Comparison of ENCODE assay signal across 8 cellular contexts in genomic region chr1:38817958-38818705, GRCh38. TPM values are rescaled to one million over a fixed set of nuclear protein-coding genes. Genes with fewer than 3 reads are reported as not detected.
DNase-seq lines count a peak whose midpoint lies in the region; ATAC-seq and TF ChIP-seq lines count a peak whose summit lies in the region.

No MANE protein-coding gene starts in this region.

- no peak; the same call in none of the 2 replicates for TF ChIP-seq CTCF in A673 (conservative IDR thresholded peaks at IDR 0.05; ENCODE audit: low read depth, low read length)
- TF ChIP-seq CTCF in stomach (IDR thresholded peaks at IDR 0.05): peak in 4 of 7 experiments; percentile 24 to 90 (median 75)

- TF ChIP-seq EP300 in stomach (IDR thresholded peaks at IDR 0.05): no peak

- H3K27me3 Mint-ChIP-seq in activated CD4-positive, alpha-beta T cell treated with anti-CD3 and anti-CD28 coated beads for 36 hours: peaks cover 53% of the 10 kb centered on the region

- no peaks in the 10 kb centered on the region for H3K36me3 ChIP-seq in A673 (ENCODE audit: insufficient read depth, low read length, poor library complexity, severe bottlenecking)
- H3K36me3 ChIP-seq in H7 (replicated peaks; ENCODE audit: control insufficient read depth, insufficient read depth, low read length): no peaks in the 10 kb centered on the region
- H3K36me3 ChIP-seq in muscle layer of colon (ENCODE audit: insufficient read depth, low read length): no peaks in the 10 kb centered on the region
- H3K36me3 ChIP-seq in stomach: no peaks in the 10 kb centered on the region

- H3K4me1 Mint-ChIP-seq in activated CD4-positive, alpha-beta T cell treated with anti-CD3 and anti-CD28 coated beads for 36 hours: peaks cover 10% of the 10 kb centered on the region

- no peaks in the 10 kb centered on the region for H3K27me3 ChIP-seq in A673 (replicated peaks; ENCODE audit: insufficient read depth, low read depth, low read length, poor library complexity)
- H3K27me3 ChIP-seq in H7 (ENCODE audit: control insufficient read depth, insufficient read depth, low read length): peaks cover 33% of the 10 kb centered on the region
- H3K27me3 ChIP-seq in muscle layer of colon (ENCODE audit: control insufficient read depth in 1 of 2, insufficient read depth in 2 of 2, low read length in 2 of 2): peaks cover 33 to 40% of the 10 kb centered on the region in 2 donors
- H3K27me3 ChIP-seq in stomach: peaks cover 13 to 76% (median 38%) of the 10 kb centered on the region in 3 donors

- H3K4me1 ChIP-seq in A673 (ENCODE audit: insufficient read depth, low read length, poor library complexity, severe bottlenecking): peaks cover 9% of the 10 kb centered on the region
- no peaks in the 10 kb centered on the region for H3K4me1 ChIP-seq in muscle layer of colon (ENCODE audit: insufficient read depth, low read length)
- H3K4me1 ChIP-seq in stomach: peaks cover 11 to 15% (median 13%) of the 10 kb centered on the region in 4 donors

- 1 to 5% (median 4%) methylated on average over 28 to 79 of the region's 79 CpGs for WGBS in stomach, 5 donors

- BruUV-seq in A673 (replicated peaks; lab: Mats Ljungman, UMichigan): no TSS peak

- no peaks in the 10 kb centered on the region for H3K36me3 Mint-ChIP-seq in activated CD4-positive, alpha-beta T cell treated with anti-CD3 and anti-CD28 coated beads for 36 hours (ENCODE audit: low read depth)

- H3K4me3 Mint-ChIP-seq in activated CD4-positive, alpha-beta T cell treated with anti-CD3 and anti-CD28 coated beads for 36 hours: no peak overlapping the region

- H3K4me3 ChIP-seq in A673 (ENCODE audit: low read depth, low read length, poor library complexity, severe bottlenecking): peak overlapping the region; percentile 60
- H3K4me3 ChIP-seq in H7 (ENCODE audit: insufficient read depth, low read depth, low read length): peak overlapping the region; percentile 42
- peak overlapping the region; percentile 16 to 38 for H3K4me3 ChIP-seq in muscle layer of colon (ENCODE audit: low read depth in 1 of 2, low read length in 2 of 2)
- peak overlapping the region; percentile 28 to 46 (median 40) for H3K4me3 ChIP-seq in stomach

- CTCF ChIA-PET in A673 (lab: Charles Lee): interaction anchor here (1.5 kb wide), 1 partner anchor 209 kb away, joined by 4 read pairs; no protein-coding TSS in a partner anchor
- CTCF ChIA-PET in activated CD4-positive, alpha-beta T cell treated with anti-CD3 and anti-CD28 coated beads for 36 hours (lab: Charles Lee): interaction anchor here (0.6 to 2.4 kb wide), 6 partner anchors 9 to 82 kb away, joined by 3 to 7 read pairs (median 4); no protein-coding TSS in a partner anchor

- no peak for TF ChIP-seq POLR2A in stomach (IDR thresholded peaks at IDR 0.05)

- H3K27ac ChIP-seq in A673 (ENCODE audit: low read depth, low read length, poor library complexity, severe bottlenecking) (peak overlapping the region; percentile 63), muscle layer of colon (ENCODE audit: low read depth, low read length) (no peak overlapping the region), stomach (no peak overlapping the region)

- intact Hi-C loops in A673 (cut with micrococcal nuclease; ENCODE audit: unreplicated experiment): loop anchor here (1.0 to 5.0 kb wide), 4 partner anchors 91 to 791 kb away; no protein-coding TSS in a partner anchor
- intact Hi-C loops in activated CD4-positive, alpha-beta T cell treated with anti-CD3 and anti-CD28 coated beads for 36 hours (cut with DNase I, micrococcal nuclease): loop anchor here (1.0 to 5.0 kb wide), 4 partner anchors 209 to 791 kb away; partner anchors contain the start of gene POU3F1 (in 1 of the 2)
- intact Hi-C loops in stomach (cut with DNase I; ENCODE audit: low total_unique reads): no loop called here

- no peak overlapping the region for H3K27ac Mint-ChIP-seq in activated CD4-positive, alpha-beta T cell treated with anti-CD3 and anti-CD28 coated beads for 36 hours

- peaks cover 4% of the 10 kb centered on the region for H3K9me3 ChIP-seq in A673 (ENCODE audit: low read depth, low read length, poor library complexity, severe bottlenecking)
- no peaks in the 10 kb centered on the region for H3K9me3 ChIP-seq in muscle layer of colon (ENCODE audit: low read length)
- H3K9me3 ChIP-seq in stomach: peaks cover 0 to 11% (median 2%) of the 10 kb centered on the region in 4 donors

- POLR2A ChIA-PET in A673 (lab: Charles Lee; ENCODE audit: low non-redundant PET): interaction anchor here (0.6 kb wide), 1 partner anchor 777 kb away, joined by 6 read pairs; no protein-coding TSS in a partner anchor
- POLR2A ChIA-PET in activated CD4-positive, alpha-beta T cell treated with anti-CD3 and anti-CD28 coated beads for 36 hours (lab: Charles Lee): no interaction called here

- H3K9ac ChIP-seq in muscle layer of colon (ENCODE audit: low read length): no peak overlapping the region

- H3K9me3 Mint-ChIP-seq in activated CD4-positive, alpha-beta T cell treated with anti-CD3 and anti-CD28 coated beads for 36 hours (ENCODE audit: low read depth): no peaks in the 10 kb centered on the region

- DNase-seq in A673 (ENCODE audit: low spot score): peak; percentile 75
- DNase-seq in H7: peak; percentile 97
- DNase-seq in activated CD4-positive, alpha-beta T cell treated with anti-CD3 and anti-CD28 coated beads for 36 hours: peak; percentile 70
- peak; percentile 89 for DNase-seq in ecto neural progenitor cell (ENCODE audit: low spot score)
- peak; percentile 50 for DNase-seq in stomach
- no peak for DNase-seq in GF-D8 (lab: John Stamatoyannopoulos, UW)
- DNase-seq in NCI-H2029 treated with DMSO at 0.1 percent for 48 hours (lab: John Stamatoyannopoulos, UW): no peak

- ATAC-seq in activated CD4-positive, alpha-beta T cell treated with anti-CD3 and anti-CD28 coated beads for 36 hours: peak; percentile 60

RNA-seq across cellular contexts. Expression of gene RRAGC, which starts 41.4 kb away (rescaled TPM):
- total RNA-seq in A673 (2021): 19.9 and 26.0 TPM in 2 replicates
- total RNA-seq in H7 (2014; rRNA removed; shearing (Covaris generic)): 11.2 and 12.3 TPM in 2 replicates
- 10 to 100 TPM; 15.8 to 19.0 TPM for total RNA-seq in activated CD4-positive, alpha-beta T cell treated with anti-CD3 and anti-CD28 coated beads for 36 hours
- 10 to 100 TPM in 3 of 5 donors, 1 to 10 TPM in 2; 1.2 to 25.0 (median 11.2) TPM for total RNA-seq in stomach
- 10 to 100 TPM in 2 of 3 donors, 1 to 10 TPM in 1; 9.7 to 15.3 (median 14.9) TPM for polyA plus RNA-seq in stomach

RNA-seq across cellular contexts. Expression of gene MYCBP, which starts 55.0 kb away (rescaled TPM):
- total RNA-seq in A673 (2021) (25.1 and 31.6 TPM in 2 replicates), stomach (100 to 1,000 TPM in 1 of 5 donors, 10 to 100 TPM in 2, 1 to 10 TPM in 2; 2.2 to 111 (median 12.3) TPM)
- 43.1 and 55.5 TPM in 2 replicates for total RNA-seq in H7 (2014; rRNA removed; shearing (Covaris generic))
- 10 to 100 TPM; 44.4 to 46.8 TPM for total RNA-seq in activated CD4-positive, alpha-beta T cell treated with anti-CD3 and anti-CD28 coated beads for 36 hours
- polyA plus RNA-seq in stomach: 10 to 100 TPM; 12.4 to 33.0 (median 25.3) TPM

Comparison
In these comparisons a context has a peak if more than half of its experiments do, and no peak if none do; other contexts are left out.
1. DNase-seq: peak in A673 (single experiment), H7 (single experiment), activated CD4-positive, alpha-beta T cell treated with anti-CD3 and anti-CD28 coated beads for 36 hours (single experiment), ecto neural progenitor cell (single experiment) and stomach (single experiment); none in GF-D8 (single experiment) and NCI-H2029 treated with DMSO at 0.1 percent for 48 hours (single experiment).
2. Peak in every context shown above with its lines, with median percentiles within 50 percentile points of each other: H3K4me3 ChIP-seq.